ENCODE assay signal across 8 cellular contexts in the genomic region with DNA sequence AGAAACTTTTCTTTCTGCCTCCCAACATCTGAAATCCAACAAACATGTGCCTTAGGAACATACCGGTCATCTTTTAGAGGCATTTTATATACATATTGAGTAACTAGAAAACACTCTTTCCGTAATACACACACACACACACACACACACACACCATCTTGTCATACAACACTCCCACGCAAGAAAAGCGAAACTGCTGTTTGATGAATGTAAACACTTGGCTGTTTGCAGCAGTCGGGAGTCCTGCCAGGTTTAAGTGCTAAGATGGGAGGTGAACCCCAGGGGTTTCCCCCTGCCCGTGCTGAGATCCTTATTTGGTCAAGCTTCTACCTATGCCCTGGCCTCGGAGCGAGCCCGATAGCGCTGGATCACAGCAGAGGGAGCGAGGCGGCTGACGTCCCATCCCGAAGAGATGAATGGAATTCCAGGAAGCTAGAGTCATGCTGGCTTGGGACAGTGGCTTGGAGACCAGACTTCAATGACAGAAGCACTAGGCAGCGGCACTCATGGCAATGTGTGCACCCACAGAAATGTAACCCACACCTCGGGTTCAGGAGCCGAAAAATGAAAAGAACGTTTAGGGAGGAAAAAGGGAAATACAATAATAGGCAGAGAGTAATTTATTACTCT. TPM values are rescaled to one million over a fixed set of nuclear protein-coding genes. Genes with fewer than 3 reads are reported as not detected.
A peak's percentile ranks its signal among the peaks of the same experiment; 100 is the strongest.
DNase-seq lines count a peak whose midpoint lies in the region; ATAC-seq, FAIRE-seq and TF ChIP-seq lines count a peak whose summit lies in the region.

No MANE protein-coding gene starts in this region.

- H3K4me3 ChIP-seq in CD4-positive, alpha-beta memory T cell (ENCODE audit: low read length in 2 of 2): no peak overlapping the region
- H3K4me3 ChIP-seq in HUES6 (ENCODE audit: low read depth, low read length) (peak overlapping the region; percentile 79), bronchial epithelial cell (ENCODE audit: low read depth, low read length) (peak overlapping the region; percentile 58), spleen (peak overlapping the region in 7 of 8 donors; percentile 5 to 70 (median 48))

- peaks cover 14% of the 10 kb centered on the region for H3K4me1 ChIP-seq in CD4-positive, alpha-beta memory T cell (ENCODE audit: insufficient read depth, low read length)
- H3K4me1 ChIP-seq in HUES6 (ENCODE audit: control insufficient read depth, insufficient read depth, low read length): peaks cover 20% of the 10 kb centered on the region
- peaks cover 0 to 54% (median 21%) of the 10 kb centered on the region in 6 donors for H3K4me1 ChIP-seq in spleen

- no peak overlapping the region for H3K27ac ChIP-seq in CD4-positive, alpha-beta memory T cell (ENCODE audit: low read depth, low read length)
- H3K27ac ChIP-seq in HUES6 (ENCODE audit: low read depth, low read length) (peak overlapping the region; percentile 95), spleen (peak overlapping the region in 7 of 8 donors; percentile 60 to 90 (median 84))

- no peaks in the 10 kb centered on the region for H3K36me3 Mint-ChIP-seq in CD4-positive, alpha-beta memory T cell

- POLR2A ChIA-PET in CD4-positive, alpha-beta memory T cell (lab: Charles Lee; ENCODE audit: partially characterized antibody): interaction anchor here (1.2 to 4.1 kb wide), 3 partner anchors 10 to 195 kb away, joined by 3 to 28 read pairs (median 4); no protein-coding TSS in a partner anchor

- H3K9me3 Mint-ChIP-seq in CD4-positive, alpha-beta memory T cell: no peaks in the 10 kb centered on the region

- peak overlapping the region; percentile 36 to 85 (median 72) for H3K4me3 Mint-ChIP-seq in CD4-positive, alpha-beta memory T cell

- CTCF ChIA-PET in CD4-positive, alpha-beta memory T cell (lab: Charles Lee; ENCODE audit: partially characterized antibody): interaction anchor here (0.9 to 7.4 kb wide), 26 partner anchors 8 to 1140 kb away, joined by 3 to 83 read pairs (median 4); no protein-coding TSS in a partner anchor

- ATAC-seq in HG02798 (IDR thresholded peaks at IDR 0.05; ENCODE audit: poor library complexity, unreplicated experiment): no peak

- H3K27ac Mint-ChIP-seq in CD4-positive, alpha-beta memory T cell: peak overlapping the region in 2 of 7 donors; percentile 35 to 69

- peak; percentile 64 for FAIRE-seq in bronchial epithelial cell (lab: Jason Lieb, UNC)

- peaks cover 2% of the 10 kb centered on the region for H3K27me3 ChIP-seq in CD4-positive, alpha-beta memory T cell (ENCODE audit: insufficient read depth, low read length)
- H3K27me3 ChIP-seq in HUES6 (ENCODE audit: control insufficient read depth, insufficient read depth, low read length): 0 out of 2 replicates have a peak, but pooled peaks cover 3% of the 10 kb centered on the region
- H3K27me3 ChIP-seq in bronchial epithelial cell (ENCODE audit: control insufficient read depth, insufficient read depth, low read length): no peaks in the 10 kb centered on the region
- H3K27me3 ChIP-seq in spleen (replicated peaks in 1 of 7): peaks cover 0 to 83% (median 15%) of the 10 kb centered on the region in 7 donors

- H3K9me3 ChIP-seq in CD4-positive, alpha-beta memory T cell (ENCODE audit: control insufficient read depth in 1 of 2, low read length in 2 of 2): no peaks in the 10 kb centered on the region
- H3K9me3 ChIP-seq in HUES6 (ENCODE audit: control insufficient read depth, insufficient read depth, low read depth, low read length): no peaks in the 10 kb centered on the region
- H3K9me3 ChIP-seq in spleen: no peaks in the 10 kb centered on the region

- 39 to 68% (median 48%) methylated on average over 17 to 18 of the region's 18 CpGs for WGBS in spleen, 5 donors

- H3K4me1 Mint-ChIP-seq in CD4-positive, alpha-beta memory T cell: peaks cover 9 to 48% (median 19%) of the 10 kb centered on the region in 4 donors

- peak overlapping the region; percentile 96 for H3K9ac ChIP-seq in HUES6 (ENCODE audit: low read length)

- no peak for DNase-seq in CD4-positive, alpha-beta memory T cell
- peak; percentile 91 for DNase-seq in bronchial epithelial cell (ENCODE audit: low read depth)
- peak; percentile 96 for DNase-seq in iris pigment epithelial cell (ENCODE audit: low read depth)
- DNase-seq in spleen: no peak
- no peak for DNase-seq in NCI-H187 treated with DMSO at 0.1 percent for 48 hours (lab: John Stamatoyannopoulos, UW)
- no peak for DNase-seq in NCI-H446 treated with DMSO at 0.1 percent for 48 hours (lab: John Stamatoyannopoulos, UW)

- peaks cover 16 to 32% of the 10 kb centered on the region in 2 donors for H3K27me3 Mint-ChIP-seq in CD4-positive, alpha-beta memory T cell

- H3K36me3 ChIP-seq in CD4-positive, alpha-beta memory T cell (ENCODE audit: insufficient read depth, low read length): no peaks in the 10 kb centered on the region
- peaks cover 25% of the 10 kb centered on the region for H3K36me3 ChIP-seq in HUES6 (ENCODE audit: control insufficient read depth, insufficient read depth, low read length)
- peaks cover 12% of the 10 kb centered on the region for H3K36me3 ChIP-seq in bronchial epithelial cell (ENCODE audit: control insufficient read depth, insufficient read depth, low read length)
- peaks cover 0 to 26% (median 4%) of the 10 kb centered on the region in 6 donors for H3K36me3 ChIP-seq in spleen

- TF ChIP-seq POLR2A in spleen (IDR thresholded peaks at IDR 0.05): no peak

- TF ChIP-seq CTCF in bronchial epithelial cell (IDR thresholded peaks at IDR 0.05; ENCODE audit: insufficient read depth, low read length, severe bottlenecking): no peak
- no peak for TF ChIP-seq CTCF in spleen (IDR thresholded peaks at IDR 0.05 in 8 of 11, conservative IDR thresholded peaks at IDR 0.05 in 3 of 11)

- intact Hi-C loops in CD4-positive, alpha-beta memory T cell (cut with micrococcal nuclease): loop anchor here (1.0 to 5.0 kb wide), 4 partner anchors 45 to 1139 kb away; no protein-coding TSS in a partner anchor
- intact Hi-C loops in spleen (cut with DNase I; ENCODE audit: low total_unique reads): loop anchor here (10.0 kb wide), 3 partner anchors 175 to 765 kb away; no protein-coding TSS in a partner anchor

RNA-seq across cellular contexts. Expression of gene THBS1, which starts 1.3 kb away (rescaled TPM):
- total RNA-seq in CD4-positive, alpha-beta memory T cell: 1 to 10 TPM; 4.0 to 7.6 TPM
- polyA plus RNA-seq in CD4-positive, alpha-beta memory T cell: 1 to 10 TPM in 1 of 2 donors, under 1 TPM in 1; 0.77 to 1.1 TPM
- 37.8 and 162 TPM in 2 replicates for total RNA-seq in bronchial epithelial cell
- 1,000 to 10,000 TPM in 1 of 7 donors, 100 to 1,000 TPM in 6; 156 to 1,022 (median 509) TPM for total RNA-seq in spleen
- polyA plus RNA-seq in spleen: 10 to 100 TPM in 2 of 3 donors, 1 to 10 TPM in 1; 8.4 to 18.4 (median 17.2) TPM

Comparison
In these comparisons a context has a peak if more than half of its experiments do, and no peak if none do; other contexts are left out.
1. DNase-seq: peak in bronchial epithelial cell (single experiment) and iris pigment epithelial cell (single experiment); none in CD4-positive, alpha-beta memory T cell (0 of 5), spleen (single experiment), NCI-H187 treated with DMSO at 0.1 percent for 48 hours (single experiment) and NCI-H446 treated with DMSO at 0.1 percent for 48 hours (single experiment).
2. H3K4me3 ChIP-seq: peak in HUES6 (single experiment), bronchial epithelial cell (single experiment) and spleen (7 of 8); none in CD4-positive, alpha-beta memory T cell (0 of 2).